1 cellular context compared by ENCODE assay signal in the genomic region with DNA sequence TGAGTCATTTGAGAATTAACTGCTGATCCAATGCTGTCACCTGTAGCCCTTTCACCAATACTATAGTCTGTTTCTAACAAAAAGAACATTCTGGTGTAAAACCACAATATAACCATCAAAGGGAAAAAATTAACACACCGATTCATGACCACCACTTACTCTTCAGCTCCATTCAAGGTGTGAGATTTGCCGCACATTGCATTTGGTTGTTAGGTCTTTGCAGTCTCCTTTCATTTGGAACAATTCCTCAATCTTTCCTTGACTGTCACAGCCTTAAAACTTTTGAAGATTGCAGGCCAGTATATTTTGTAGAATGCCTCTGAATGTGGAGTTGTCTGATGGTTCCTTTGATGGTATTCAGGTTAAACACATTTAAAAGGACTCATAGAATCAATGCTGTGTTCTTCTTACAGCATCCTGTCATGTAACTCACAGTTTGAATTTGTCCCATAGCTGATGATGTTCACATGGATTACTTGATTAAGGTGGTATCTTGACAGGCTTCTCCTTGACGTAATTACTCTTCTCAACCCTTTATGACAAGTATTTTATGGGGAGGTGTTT.
TF ChIP-seq lines count a peak whose summit lies in the region.

No MANE protein-coding gene starts in this region.

TF ChIP-seq in neural cell, 6 proteins besides CTCF, POLR2A, EP300 and RAD21:
- TF ChIP-seq, protein P1, sequence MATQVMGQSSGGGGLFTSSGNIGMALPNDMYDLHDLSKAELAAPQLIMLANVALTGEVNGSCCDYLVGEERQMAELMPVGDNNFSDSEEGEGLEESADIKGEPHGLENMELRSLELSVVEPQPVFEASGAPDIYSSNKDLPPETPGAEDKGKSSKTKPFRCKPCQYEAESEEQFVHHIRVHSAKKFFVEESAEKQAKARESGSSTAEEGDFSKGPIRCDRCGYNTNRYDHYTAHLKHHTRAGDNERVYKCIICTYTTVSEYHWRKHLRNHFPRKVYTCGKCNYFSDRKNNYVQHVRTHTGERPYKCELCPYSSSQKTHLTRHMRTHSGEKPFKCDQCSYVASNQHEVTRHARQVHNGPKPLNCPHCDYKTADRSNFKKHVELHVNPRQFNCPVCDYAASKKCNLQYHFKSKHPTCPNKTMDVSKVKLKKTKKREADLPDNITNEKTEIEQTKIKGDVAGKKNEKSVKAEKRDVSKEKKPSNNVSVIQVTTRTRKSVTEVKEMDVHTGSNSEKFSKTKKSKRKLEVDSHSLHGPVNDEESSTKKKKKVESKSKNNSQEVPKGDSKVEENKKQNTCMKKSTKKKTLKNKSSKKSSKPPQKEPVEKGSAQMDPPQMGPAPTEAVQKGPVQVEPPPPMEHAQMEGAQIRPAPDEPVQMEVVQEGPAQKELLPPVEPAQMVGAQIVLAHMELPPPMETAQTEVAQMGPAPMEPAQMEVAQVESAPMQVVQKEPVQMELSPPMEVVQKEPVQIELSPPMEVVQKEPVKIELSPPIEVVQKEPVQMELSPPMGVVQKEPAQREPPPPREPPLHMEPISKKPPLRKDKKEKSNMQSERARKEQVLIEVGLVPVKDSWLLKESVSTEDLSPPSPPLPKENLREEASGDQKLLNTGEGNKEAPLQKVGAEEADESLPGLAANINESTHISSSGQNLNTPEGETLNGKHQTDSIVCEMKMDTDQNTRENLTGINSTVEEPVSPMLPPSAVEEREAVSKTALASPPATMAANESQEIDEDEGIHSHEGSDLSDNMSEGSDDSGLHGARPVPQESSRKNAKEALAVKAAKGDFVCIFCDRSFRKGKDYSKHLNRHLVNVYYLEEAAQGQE (IDR thresholded peaks at IDR 0.05; ENCODE audit: borderline replicate concordance), result no peak
- TF ChIP-seq EZH2 (IDR thresholded peaks at IDR 0.05; ENCODE audit: borderline replicate concordance, insufficient read depth, low read length, poor library complexity, severe bottlenecking), result no peak
- no peak for TF ChIP-seq POLR2AphosphoS5 (IDR thresholded peaks at IDR 0.05)
- TF ChIP-seq TAF1 (IDR thresholded peaks at IDR 0.05; ENCODE audit: low read depth), result no peak
- no peak for TF ChIP-seq SMC3 (conservative IDR thresholded peaks at IDR 0.05; ENCODE audit: poor library complexity)
- TF ChIP-seq MXI1 (conservative IDR thresholded peaks at IDR 0.05; ENCODE audit: poor library complexity, severe bottlenecking), result no peak
